In the genomic region with DNA sequence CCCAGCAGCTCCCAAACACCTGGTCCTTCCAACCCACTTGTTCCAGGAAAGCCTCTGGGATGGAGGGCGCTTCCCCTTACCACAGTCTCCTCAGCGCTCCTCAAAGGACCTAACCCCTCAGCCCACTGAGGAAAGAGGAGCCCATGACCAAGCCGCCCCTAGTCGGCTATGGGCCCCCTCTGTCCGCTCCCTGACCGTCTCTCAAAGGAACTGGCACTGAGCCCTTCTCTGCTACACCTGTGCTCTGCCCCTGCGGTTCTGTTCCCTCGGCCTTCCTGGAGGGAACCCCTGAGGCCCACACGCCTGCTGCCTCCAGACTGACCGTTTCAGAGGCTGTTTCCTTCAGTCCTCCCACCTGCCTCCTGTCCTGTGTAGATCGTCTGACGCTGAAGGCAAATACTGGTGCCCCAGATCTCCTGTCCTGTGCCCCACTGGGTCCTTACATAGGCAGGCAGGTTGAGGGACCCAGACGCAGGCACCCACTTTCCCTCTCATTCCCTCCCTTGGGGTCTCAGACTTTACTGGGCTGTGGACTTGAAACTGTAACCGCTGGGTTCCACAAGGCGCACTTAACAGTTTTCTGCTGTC, we compare ENCODE assay signal across 14 cellular contexts. TPM values are rescaled to one million over a fixed set of nuclear protein-coding genes. Genes with fewer than 3 reads are reported as not detected.
DNase-seq lines count a peak whose midpoint lies in the region; ATAC-seq and TF ChIP-seq lines count a peak whose summit lies in the region.
"Had no signal": no experiment of that assay in that cellular context is flagged by ENCODE, and none has a peak within 500 bp of the region (broad histone marks: within the 10 kb centered on the region; RNA-seq: fewer than 3 reads in every experiment).

No MANE protein-coding gene starts in this region.

- H3K36me3 ChIP-seq in HUES6 (ENCODE audit: control insufficient read depth, insufficient read depth, low read length) = no peaks in the 10 kb centered on the region

- peaks cover 12% of the 10 kb centered on the region for H3K4me1 ChIP-seq in HUES6 (ENCODE audit: control insufficient read depth, insufficient read depth, low read length)

- H3K9me3 Mint-ChIP-seq in T-helper 1 cell treated with Interleukin-12 subunit alpha and Interleukin-12 subunit beta and Interleukin-4 antibody, amounts not matched to agents 30 μg/mL and 1 μg/mL, for 36 hours = no peaks in the 10 kb centered on the region
- H3K9me3 Mint-ChIP-seq in endothelial cell (ENCODE audit: unreplicated experiment) (no peaks in the 10 kb centered on the region), nephron (no peaks in the 10 kb centered on the region)
- H3K9me3 Mint-ChIP-seq: activated CD4-positive, alpha-beta T cell treated with anti-CD3 and anti-CD28 coated beads, Interleukin-2, amount 10 ng/mL, durations not matched to agents 7 days and 5 days had no signal

- peak overlapping the region; percentile 34 for H3K4me3 Mint-ChIP-seq in T-helper 1 cell treated with Interleukin-12 subunit alpha and Interleukin-12 subunit beta and Interleukin-4 antibody, amounts not matched to agents 30 μg/mL and 1 μg/mL, for 36 hours
- H3K4me3 Mint-ChIP-seq in endothelial cell (ENCODE audit: unreplicated experiment) (peak overlapping the region; percentile 95), nephron (peak overlapping the region; percentile 67 to 90 (median 78))

- peaks cover 68% of the 10 kb centered on the region for H3K27me3 Mint-ChIP-seq in T-helper 1 cell treated with Interleukin-12 subunit alpha and Interleukin-12 subunit beta and Interleukin-4 antibody, amounts not matched to agents 30 μg/mL and 1 μg/mL, for 36 hours (ENCODE audit: low read depth)
- H3K27me3 Mint-ChIP-seq in endothelial cell (ENCODE audit: unreplicated experiment) = peaks cover 21% of the 10 kb centered on the region
- peaks cover 92% of the 10 kb centered on the region for H3K27me3 Mint-ChIP-seq in nephron (ENCODE audit: low read depth)

- no peak for DNase-seq in T-helper 1 cell
- DNase-seq in endothelial cell (ENCODE audit: low spot score) = no peak
- no peak for DNase-seq in NCI-H774 (lab: John Stamatoyannopoulos, UW)
- DNase-seq in iPS-NIHi7 (ENCODE audit: extremely low spot score) = no peak
- DNase-seq: activated CD4-positive, alpha-beta T cell treated with anti-CD3 and anti-CD28 coated beads, Interleukin-2, amount 10 ng/mL, durations not matched to agents 7 days and 5 days; foreskin melanocyte; left cardiac atrium; occipital lobe; stimulated activated CD4-positive, alpha-beta T cell treated with anti-CD3 and anti-CD28 coated beads, Interleukin-12 subunit alpha, Interleukin-12 subunit beta, amount 100 ng/mL, for 4 hours had no signal

- no peak for ATAC-seq in GM21526 (IDR thresholded peaks at IDR 0.05; ENCODE audit: low FRiP score, unreplicated experiment)

- H3K9me3 ChIP-seq in HUES6 (ENCODE audit: control insufficient read depth, insufficient read depth, low read depth, low read length) = no peaks in the 10 kb centered on the region

- H3K27ac Mint-ChIP-seq in T-helper 1 cell treated with Interleukin-12 subunit alpha and Interleukin-12 subunit beta and Interleukin-4 antibody, amounts not matched to agents 30 μg/mL and 1 μg/mL, for 36 hours = no peak overlapping the region
- H3K27ac Mint-ChIP-seq in endothelial cell (ENCODE audit: unreplicated experiment) = no peak overlapping the region
- no peak overlapping the region for H3K27ac Mint-ChIP-seq in nephron
- H3K27ac Mint-ChIP-seq: activated CD4-positive, alpha-beta T cell treated with anti-CD3 and anti-CD28 coated beads, Interleukin-2, amount 10 ng/mL, durations not matched to agents 7 days and 5 days had no signal

- H3K9ac ChIP-seq in HUES6 (ENCODE audit: low read length) = no peak overlapping the region

- peak overlapping the region; percentile 92 for H3K4me3 ChIP-seq in HUES6 (ENCODE audit: low read depth, low read length)

- TF ChIP-seq CTCF in endothelial cell (IDR thresholded peaks at IDR 0.05; ENCODE audit: unreplicated experiment) = no peak
- no peak for TF ChIP-seq CTCF in nephron (IDR thresholded peaks at IDR 0.05; ENCODE audit: unreplicated experiment in 3 of 3)

- peaks cover 3% of the 10 kb centered on the region for H3K36me3 Mint-ChIP-seq in T-helper 1 cell treated with Interleukin-12 subunit alpha and Interleukin-12 subunit beta and Interleukin-4 antibody, amounts not matched to agents 30 μg/mL and 1 μg/mL, for 36 hours (ENCODE audit: low read depth)
- H3K36me3 Mint-ChIP-seq in endothelial cell (ENCODE audit: low read depth, unreplicated experiment) = peaks cover 11% of the 10 kb centered on the region
- no peaks in the 10 kb centered on the region for H3K36me3 Mint-ChIP-seq in nephron (ENCODE audit: low read depth)

- peaks cover 61% of the 10 kb centered on the region for H3K27me3 ChIP-seq in HUES6 (ENCODE audit: control insufficient read depth, insufficient read depth, low read length)

- peaks cover 10% of the 10 kb centered on the region for H3K4me1 Mint-ChIP-seq in T-helper 1 cell treated with Interleukin-12 subunit alpha and Interleukin-12 subunit beta and Interleukin-4 antibody, amounts not matched to agents 30 μg/mL and 1 μg/mL, for 36 hours (ENCODE audit: low read depth)
- H3K4me1 Mint-ChIP-seq in endothelial cell (ENCODE audit: unreplicated experiment) = peaks cover 17% of the 10 kb centered on the region
- H3K4me1 Mint-ChIP-seq in nephron = peaks cover 7% of the 10 kb centered on the region

- H3K27ac ChIP-seq in HUES6 (ENCODE audit: low read depth, low read length) = no peak overlapping the region
- H3K27ac ChIP-seq: coronary artery had no signal

RNA-seq across cellular contexts. Expression of a gene that starts 1.9 kb away (rescaled TPM):
- total RNA-seq in endothelial cell (ENCODE audit: unreplicated experiment) = 30.6 TPM
- total RNA-seq: occipital lobe had no signal

RNA-seq across cellular contexts. Expression of a gene that starts 31.6 kb away (rescaled TPM):
- 45.9 TPM for total RNA-seq in endothelial cell (ENCODE audit: unreplicated experiment)

RNA-seq across cellular contexts. Expression of a gene that starts 36.4 kb away (rescaled TPM):
- 45.3 TPM for total RNA-seq in endothelial cell (ENCODE audit: unreplicated experiment)

Comparison
In these comparisons a context has a peak if more than half of its experiments do, and no peak if none do; other contexts are left out.
1. H3K4me3 Mint-ChIP-seq: peak in every context shown above with its lines; median percentile 95 in endothelial cell; 78 in nephron; 34 in T-helper 1 cell treated with Interleukin-12 subunit alpha and Interleukin-12 subunit beta and Interleukin-4 antibody, amounts not matched to agents 30 μg/mL and 1 μg/mL, for 36 hours.